In genomic region chr19:14090509-14091085, GRCh38 we compare ENCODE assay signal across 8 cellular contexts.
DNase-seq lines count a peak whose midpoint lies in the region; ATAC-seq and TF ChIP-seq lines count a peak whose summit lies in the region.

Gene SAMD1 (minus strand): TSS chr19:14090751.

- H3K4me3 ChIP-seq in HUES6 (ENCODE audit: low read depth, low read length): peak within 1 kb of the TSS; percentile 88

- ATAC-seq in GM21367 (IDR thresholded peaks at IDR 0.05; ENCODE audit: unreplicated experiment): peak; percentile 16
- ATAC-seq in stimulated activated naive B cell treated with anti-CD40 and anti-IgM and Interleukin-4, amounts not matched to agents 10 μg/mL and 1 μg/mL and 100 μg/mL, for 72 hours (replicated peaks): peak; percentile 50 to 59

- H3K27me3 ChIP-seq in HUES6 (ENCODE audit: control insufficient read depth, insufficient read depth, low read length): peaks cover 14% of the 10 kb centered on the region

- peaks cover 15% of the 10 kb centered on the region for H3K4me1 Mint-ChIP-seq in nephron
- H3K4me1 Mint-ChIP-seq in stimulated activated naive B cell treated with anti-CD40 and anti-IgM and Interleukin-4, amounts not matched to agents 10 μg/mL and 1 μg/mL and 100 μg/mL, for 72 hours: peaks cover 12 to 22% of the 10 kb centered on the region in 2 donors

- peak; percentile 80 for DNase-seq in CD1c-positive myeloid dendritic cell (ENCODE audit: extremely low spot score)
- peak; percentile 91 for DNase-seq in RWPE1 (ENCODE audit: low spot score)
- peak; percentile 92 for DNase-seq in activated effector memory CD4-positive, alpha-beta T cell treated with anti-CD3 and anti-CD28 coated beads, Interleukin-2, amount 50 U/mL, for 16 hours
- DNase-seq in fibroblast of the conjunctiva (ENCODE audit: low read depth): peak; percentile 73
- DNase-seq in stimulated activated naive B cell treated with anti-CD40 and anti-IgM and Interleukin-4, amounts not matched to agents 10 μg/mL and 1 μg/mL and 100 μg/mL, for 72 hours: no peak

- H3K27ac Mint-ChIP-seq in nephron: peak within 1 kb of the TSS; percentile 94 to 95 (median 95)
- peak within 1 kb of the TSS; percentile 98 for H3K27ac Mint-ChIP-seq in stimulated activated naive B cell treated with anti-CD40 and anti-IgM and Interleukin-4, amounts not matched to agents 10 μg/mL and 1 μg/mL and 100 μg/mL, for 72 hours

- POLR2A ChIA-PET in RWPE1 (lab: Yijun Ruan, JAX; ENCODE audit: low non-redundant PET): no interaction called here

- H3K4me3 Mint-ChIP-seq in nephron: peak within 1 kb of the TSS; percentile 98 to 100 (median 100)
- H3K4me3 Mint-ChIP-seq in stimulated activated naive B cell treated with anti-CD40 and anti-IgM and Interleukin-4, amounts not matched to agents 10 μg/mL and 1 μg/mL and 100 μg/mL, for 72 hours: peak within 1 kb of the TSS; percentile 96 to 98

- H3K27ac ChIP-seq in HUES6 (ENCODE audit: low read depth, low read length) (peak within 1 kb of the TSS; percentile 30; the same call in 1 of the 2 replicates), RWPE1 (peak within 1 kb of the TSS; percentile 92)

- peaks cover 9% of the 10 kb centered on the region for H3K4me1 ChIP-seq in HUES6 (ENCODE audit: control insufficient read depth, insufficient read depth, low read length)

- H3K27me3 Mint-ChIP-seq in nephron (ENCODE audit: low read depth): no peaks in the 10 kb centered on the region
- no peaks in the 10 kb centered on the region for H3K27me3 Mint-ChIP-seq in stimulated activated naive B cell treated with anti-CD40 and anti-IgM and Interleukin-4, amounts not matched to agents 10 μg/mL and 1 μg/mL and 100 μg/mL, for 72 hours

- peaks cover 8% of the 10 kb centered on the region for H3K9me3 ChIP-seq in HUES6 (ENCODE audit: control insufficient read depth, insufficient read depth, low read depth, low read length)

- peak within 1 kb of the TSS; percentile 61 for H3K9ac ChIP-seq in HUES6 (ENCODE audit: low read length)

- TF ChIP-seq CTCF in RWPE1 (conservative IDR thresholded peaks at IDR 0.05; ENCODE audit: low read depth) (no peak), nephron (IDR thresholded peaks at IDR 0.05; ENCODE audit: unreplicated experiment in 3 of 3) (no peak)

- H3K36me3 Mint-ChIP-seq in nephron (ENCODE audit: low read depth): peaks cover 39% of the 10 kb centered on the region
- H3K36me3 Mint-ChIP-seq in stimulated activated naive B cell treated with anti-CD40 and anti-IgM and Interleukin-4, amounts not matched to agents 10 μg/mL and 1 μg/mL and 100 μg/mL, for 72 hours: peaks cover 25 to 35% of the 10 kb centered on the region in 2 donors

- H3K36me3 ChIP-seq in HUES6 (ENCODE audit: control insufficient read depth, insufficient read depth, low read length): peaks cover 11% of the 10 kb centered on the region

- CTCF ChIA-PET in RWPE1 (lab: Yijun Ruan, JAX): no interaction called here

- peaks cover 11% of the 10 kb centered on the region for H3K9me3 Mint-ChIP-seq in nephron
- peaks cover 0 to 2% of the 10 kb centered on the region in 2 donors for H3K9me3 Mint-ChIP-seq in stimulated activated naive B cell treated with anti-CD40 and anti-IgM and Interleukin-4, amounts not matched to agents 10 μg/mL and 1 μg/mL and 100 μg/mL, for 72 hours
